In genomic region chr15:42444415-42445063, GRCh38 we compare ENCODE assay signal across 15 cellular contexts. TPM values are rescaled to one million over a fixed set of nuclear protein-coding genes. Genes with fewer than 3 reads are reported as not detected.
DNase-seq lines count a peak whose midpoint lies in the region; ATAC-seq and TF ChIP-seq lines count a peak whose summit lies in the region.
"Had no signal": no experiment of that assay in that cellular context is flagged by ENCODE, and none has a peak within 500 bp of the region (broad histone marks: within the 10 kb centered on the region; RNA-seq: fewer than 3 reads in every experiment).

No MANE protein-coding gene starts in this region.

- H3F3A ChIP-seq in GM23248 (ENCODE audit: insufficient read depth), result peaks cover 12% of the 10 kb centered on the region; the same call in 1 of the 2 replicates

- in situ Hi-C loops in GM23248 (cut with MboI) (no loop called here), gastrocnemius medialis (cut with MboI; ENCODE audit: low sequenced_read_pairs in 4 of 4) (no loop called here)

- TF ChIP-seq POLR2A in gastrocnemius medialis (IDR thresholded peaks at IDR 0.05), result no peak

- H3K9ac ChIP-seq in GM23248, result no peak overlapping the region

- H3K4me3 ChIP-seq in GM23248 (no peak overlapping the region), fibroblast of villous mesenchyme (ENCODE audit: low read depth, low read length) (no peak overlapping the region), gastrocnemius medialis (no peak overlapping the region)
- H3K4me3 ChIP-seq: lung had no signal

- no peak overlapping the region for H2AFZ ChIP-seq in GM23248

- intact Hi-C loops in gastrocnemius medialis (cut with DNase I; ENCODE audit: low total_unique reads), result no loop called here

- H3K4me1 ChIP-seq in GM23248 (ENCODE audit: insufficient read depth), result peaks cover 9% of the 10 kb centered on the region
- H3K4me1 ChIP-seq in gastrocnemius medialis, result peaks cover 27 to 29% of the 10 kb centered on the region in 2 donors

- peak; percentile 10 for TF ChIP-seq CTCF in fibroblast of villous mesenchyme (IDR thresholded peaks at IDR 0.05; ENCODE audit: insufficient read depth, low read depth, low read length)
- TF ChIP-seq CTCF in gastrocnemius medialis (IDR thresholded peaks at IDR 0.05 in 4 of 5, conservative IDR thresholded peaks at IDR 0.05 in 1 of 5), result no peak

- WGBS in GM23248 (ENCODE audit: low coverage in 1 of 2, low lambda C conversion rate in 2 of 2, missing lambda C conversion rate in 2 of 2), 2 experiments, result 90 to 93% methylated on average over 5 of the region's 5 CpGs

- H3K27ac ChIP-seq in GM23248 (no peak overlapping the region), gastrocnemius medialis (peak overlapping the region; percentile 10 to 92 (median 86))

- DNase-seq in GM23248 (peak; percentile 39), RPMI7951 (ENCODE audit: low read depth) (peak; percentile 24), fibroblast of villous mesenchyme (ENCODE audit: low read depth) (peak; percentile 46), gastrocnemius medialis (no peak)
- DNase-seq: activated CD8-positive, alpha-beta T cell treated with anti-CD3 and anti-CD28 coated beads for 36 hours; activated T-cell treated with anti-CD3 and anti-CD28 coated beads, Interleukin-2, amount 50 U/mL, for 4 hours; natural killer cell; NCI-H1694; NCI-H345; posterior cingulate gyrus had no signal

- H4K20me1 ChIP-seq in GM23248 (ENCODE audit: insufficient read depth), result no peaks in the 10 kb centered on the region

- no peak overlapping the region for H3K4me2 ChIP-seq in GM23248 (ENCODE audit: unreplicated experiment)

- H3K79me2 ChIP-seq in GM23248 (ENCODE audit: insufficient read depth), result peaks cover 12% of the 10 kb centered on the region

- no peaks in the 10 kb centered on the region for H3K27me3 ChIP-seq in GM23248 (replicated peaks; ENCODE audit: insufficient read depth)
- no peaks in the 10 kb centered on the region for H3K27me3 ChIP-seq in gastrocnemius medialis

- H3K9me2 ChIP-seq in GM23248 (ENCODE audit: insufficient read depth), result no peaks in the 10 kb centered on the region

- no peaks in the 10 kb centered on the region for H3K9me3 ChIP-seq in GM23248 (ENCODE audit: low read depth)
- no peaks in the 10 kb centered on the region for H3K9me3 ChIP-seq in gastrocnemius medialis

- H3K36me3 ChIP-seq in GM23248 (ENCODE audit: low read depth), result peaks cover 27% of the 10 kb centered on the region; the same call in 1 of the 2 replicates
- H3K36me3 ChIP-seq in gastrocnemius medialis, result peaks cover 0 to 62% of the 10 kb centered on the region in 2 donors

- ATAC-seq in gastrocnemius medialis (no peak), HG02852 (IDR thresholded peaks at IDR 0.05; ENCODE audit: unreplicated experiment) (no peak), HG03342 (IDR thresholded peaks at IDR 0.05; ENCODE audit: unreplicated experiment) (no peak), GM21515 (IDR thresholded peaks at IDR 0.05; ENCODE audit: unreplicated experiment) (no peak)
- ATAC-seq: activated CD8-positive, alpha-beta T cell treated with anti-CD3 and anti-CD28 coated beads for 36 hours; activated naive CD4-positive, alpha-beta T cell treated with anti-CD3 and anti-CD28 coated beads, Interleukin-2, amount 50 U/mL, for 72 hours; activated T-cell treated with anti-CD3 and anti-CD28 coated beads, Interleukin-2, amount 50 U/mL, for 4 hours; natural killer cell had no signal

RNA-seq across cellular contexts. Expression of gene ZNF106, which starts 46.4 kb away (rescaled TPM):
- 35.7 and 37.8 TPM in 2 replicates for total RNA-seq in GM23248 (2014; rRNA removed; shearing (Covaris generic))
- polyA plus RNA-seq in GM23248 (2016; fragmentation: Nextera tagmentation; extraction: Ambion mirVana), result 43.8 and 44.5 TPM in 2 replicates
- total RNA-seq in RPMI7951 (2014; rRNA removed; shearing (Covaris generic)), result 37.0 and 40.4 TPM in 2 replicates
- total RNA-seq in fibroblast of villous mesenchyme (74.1 and 90.2 TPM in 2 replicates), gastrocnemius medialis (100 to 1,000 TPM; 340 to 487 (median 414) TPM)

RNA-seq across cellular contexts. Expression of gene SNAP23, which starts 50.9 kb away (rescaled TPM):
- total RNA-seq in GM23248 (2014; rRNA removed; shearing (Covaris generic)), result 47.4 and 57.0 TPM in 2 replicates
- polyA plus RNA-seq in GM23248 (2016; fragmentation: Nextera tagmentation; extraction: Ambion mirVana), result 58.2 and 61.7 TPM in 2 replicates
- 101 and 108 TPM in 2 replicates for total RNA-seq in RPMI7951 (2014; rRNA removed; shearing (Covaris generic))
- 81.5 and 83.3 TPM in 2 replicates for total RNA-seq in fibroblast of villous mesenchyme
- 10 to 100 TPM; 26.7 to 74.3 (median 40.2) TPM for total RNA-seq in gastrocnemius medialis

Comparison
In these comparisons a context has a peak if more than half of its experiments do, and no peak if none do; other contexts are left out.
1. DNase-seq: peak in GM23248 (single experiment), RPMI7951 (single experiment) and fibroblast of villous mesenchyme (single experiment); none in gastrocnemius medialis (0 of 2).